Comparison of ENCODE assay signal across 23 cellular contexts in the genomic region with DNA sequence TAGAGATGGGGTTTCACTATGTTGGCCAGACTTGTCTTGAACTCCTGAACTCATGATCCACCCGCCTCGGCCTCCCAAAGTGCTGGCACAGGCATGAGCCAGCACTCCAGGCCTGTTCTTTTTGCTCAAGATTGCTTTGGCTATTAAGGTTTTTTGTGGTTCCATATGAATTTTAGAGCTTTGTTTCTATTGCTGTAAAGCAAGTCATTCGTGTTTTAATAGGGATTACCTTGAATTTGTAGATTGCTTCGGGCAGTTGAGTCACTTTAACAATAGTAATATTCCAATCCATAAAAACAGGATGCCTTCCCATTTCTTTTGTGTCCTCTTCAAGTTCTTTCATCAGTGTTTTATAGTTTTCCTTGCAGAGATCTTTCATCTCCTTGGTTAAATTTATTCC. TPM values are rescaled to one million over a fixed set of nuclear protein-coding genes. Genes with fewer than 3 reads are reported as not detected.
"Had no signal": no experiment of that assay in that cellular context is flagged by ENCODE, and none has a peak within 500 bp of the region (broad histone marks: within the 10 kb centered on the region; RNA-seq: fewer than 3 reads in every experiment).

No MANE protein-coding gene starts in this region.

- ATAC-seq: Panc1 had no signal

- H3K9me3 ChIP-seq: SJSA1 had no signal

- DNase-seq: KBM-7, MV-4-11, NCI-H1048, NCI-H1105, NCI-H1417, NCI-H1436 treated with DMSO at 0.1 percent for 48 hours, NCI-H1694, NCI-H187 treated with DMSO at 0.1 percent for 48 hours, NCI-H2029 treated with DMSO at 0.1 percent for 48 hours, NCI-H2171 treated with DMSO at 0.1 percent for 48 hours, NCI-H226, NCI-H446, NCI-H510A, NCI-H524 treated with DMSO at 0.1 percent for 48 hours, NCI-H69, NCI-H774, Right ventricle myocardium superior, SIG-M5 had no signal

- H3K4me3 ChIP-seq: SJSA1, SK-N-MC had no signal

- H3K27ac ChIP-seq: SJSA1, SK-N-MC had no signal

- H3K27me3 ChIP-seq: SJSA1 had no signal

- H3K4me1 ChIP-seq: SJSA1 had no signal

- H3K36me3 ChIP-seq: SJSA1 had no signal

RNA-seq across cellular contexts. Expression of a gene that starts 22.1 kb away (rescaled TPM):
- total RNA-seq: HT-29, LHCN-M2, SJSA1 had no signal
